8 cellular contexts compared by ENCODE assay signal in genomic region chr4:42398448-42399355, GRCh38. TPM values are rescaled to one million over a fixed set of nuclear protein-coding genes. Genes with fewer than 3 reads are reported as not detected.
A peak's percentile ranks its signal among the peaks of the same experiment; 100 is the strongest.
DNase-seq lines count a peak whose midpoint lies in the region; ATAC-seq and TF ChIP-seq lines count a peak whose summit lies in the region.

No MANE protein-coding gene starts in this region.

- H3K4me1 ChIP-seq in HUES6 (ENCODE audit: control insufficient read depth, insufficient read depth, low read length) (peaks cover 22% of the 10 kb centered on the region), ectodermal cell (ENCODE audit: control insufficient read depth, insufficient read depth, low read length) (peaks cover 21% of the 10 kb centered on the region)

- H3K27ac Mint-ChIP-seq in CD4-positive, alpha-beta T cell = no peak overlapping the region
- H3K27ac Mint-ChIP-seq in nephron = peak overlapping the region; percentile 45 to 89 (median 74)

- peak overlapping the region; percentile 77 for H3K4me3 Mint-ChIP-seq in CD4-positive, alpha-beta T cell
- H3K4me3 Mint-ChIP-seq in nephron = peak overlapping the region; percentile 93 to 96 (median 96)

- H3K9me3 ChIP-seq in CD4-positive, alpha-beta T cell (ENCODE audit: control insufficient read depth, low read length) = no peaks in the 10 kb centered on the region
- H3K9me3 ChIP-seq in HUES6 (ENCODE audit: control insufficient read depth, insufficient read depth, low read depth, low read length) (no peaks in the 10 kb centered on the region), ectodermal cell (ENCODE audit: control insufficient read depth, low read length) (no peaks in the 10 kb centered on the region)

- no peak for DNase-seq in CD4-positive, alpha-beta T cell
- DNase-seq in RWPE1 (ENCODE audit: low spot score) (no peak), cerebellar cortex (ENCODE audit: low spot score) (no peak), GOT3 (lab: John Stamatoyannopoulos, UW) (no peak)

- H3K9ac ChIP-seq in HUES6 (ENCODE audit: low read length) = peak overlapping the region; percentile 59

- CTCF ChIA-PET in CD4-positive, alpha-beta T cell (lab: Charles Lee) = no interaction called here
- CTCF ChIA-PET in RWPE1 (lab: Yijun Ruan, JAX) = no interaction called here

- H3K4me1 Mint-ChIP-seq in CD4-positive, alpha-beta T cell (ENCODE audit: low read depth) = peaks cover 28% of the 10 kb centered on the region
- H3K4me1 Mint-ChIP-seq in nephron = peaks cover 28% of the 10 kb centered on the region

- no peak for TF ChIP-seq CTCF in CD4-positive, alpha-beta T cell (IDR thresholded peaks at IDR 0.05)
- peak; percentile 35 to 43 (median 37) for TF ChIP-seq CTCF in nephron (IDR thresholded peaks at IDR 0.05; ENCODE audit: unreplicated experiment in 3 of 3)
- TF ChIP-seq CTCF in RWPE1 (conservative IDR thresholded peaks at IDR 0.05; ENCODE audit: low read depth) = no peak

- H3K36me3 ChIP-seq in HUES6 (ENCODE audit: control insufficient read depth, insufficient read depth, low read length) (no peaks in the 10 kb centered on the region), ectodermal cell (ENCODE audit: control insufficient read depth, insufficient read depth, low read length) (no peaks in the 10 kb centered on the region)

- H3K4me3 ChIP-seq in HUES6 (ENCODE audit: low read depth, low read length) = peak overlapping the region; percentile 62
- H3K4me3 ChIP-seq in ectodermal cell (ENCODE audit: insufficient read depth, low read depth, low read length) = peak overlapping the region; percentile 43

- POLR2A ChIA-PET in CD4-positive, alpha-beta T cell (lab: Charles Lee) = no interaction called here
- POLR2A ChIA-PET in RWPE1 (lab: Yijun Ruan, JAX; ENCODE audit: low non-redundant PET) = no interaction called here

- H3K36me3 Mint-ChIP-seq in CD4-positive, alpha-beta T cell (ENCODE audit: low read depth) = no peaks in the 10 kb centered on the region
- H3K36me3 Mint-ChIP-seq in nephron (ENCODE audit: low read depth) = peaks cover 33% of the 10 kb centered on the region

- H3K27me3 Mint-ChIP-seq in CD4-positive, alpha-beta T cell = peaks cover 69% of the 10 kb centered on the region
- H3K27me3 Mint-ChIP-seq in nephron (ENCODE audit: low read depth) = peaks cover 82% of the 10 kb centered on the region

- H3K27me3 ChIP-seq in CD4-positive, alpha-beta T cell (ENCODE audit: control insufficient read depth, insufficient read depth, low read length) = peaks cover 41% of the 10 kb centered on the region
- H3K27me3 ChIP-seq in HUES6 (ENCODE audit: control insufficient read depth, insufficient read depth, low read length) = peaks cover 72% of the 10 kb centered on the region
- peaks cover 75% of the 10 kb centered on the region for H3K27me3 ChIP-seq in ectodermal cell (ENCODE audit: control insufficient read depth, insufficient read depth, low read length, poor library complexity, severe bottlenecking)

- H3K9me3 Mint-ChIP-seq in CD4-positive, alpha-beta T cell = no peaks in the 10 kb centered on the region
- H3K9me3 Mint-ChIP-seq in nephron = no peaks in the 10 kb centered on the region

- WGBS in ectodermal cell, 2 experiments = 0% methylated on average over 53 of the region's 53 CpGs

- intact Hi-C loops in CD4-positive, alpha-beta T cell (cut with DNase I, micrococcal nuclease) = no loop called here

- no peak for ATAC-seq in CD4-positive, alpha-beta T cell (ENCODE audit: poor library complexity)
- ATAC-seq in HG02884 (IDR thresholded peaks at IDR 0.05; ENCODE audit: unreplicated experiment) = no peak

- no peak overlapping the region for H3K27ac ChIP-seq in CD4-positive, alpha-beta T cell (ENCODE audit: low read depth, low read length)
- H3K27ac ChIP-seq in HUES6 (ENCODE audit: low read depth, low read length) = no peak overlapping the region
- no peak overlapping the region for H3K27ac ChIP-seq in ectodermal cell (ENCODE audit: insufficient read depth, low read depth, low read length, poor library complexity, severe bottlenecking)
- H3K27ac ChIP-seq in RWPE1 = no peak overlapping the region

RNA-seq across cellular contexts. Expression of gene SHISA3, which starts 1.4 kb away (rescaled TPM):
- total RNA-seq in CD4-positive, alpha-beta T cell = not detected
- not detected for polyA plus RNA-seq in ectodermal cell (2013, experiment 1 of 4)
- polyA plus RNA-seq in ectodermal cell (2013, experiment 2 of 4) = not detected
- 0.43 TPM for polyA plus RNA-seq in ectodermal cell (2013, experiment 3 of 4)
- polyA plus RNA-seq in ectodermal cell (2013, experiment 4 of 4) = 0.36 TPM

Comparison
In these comparisons a context has a peak if more than half of its experiments do, and no peak if none do; other contexts are left out.
1. CTCF ChIP-seq: peak in nephron (3 of 3); none in CD4-positive, alpha-beta T cell (single experiment) and RWPE1 (single experiment).